Comparison of ENCODE assay signal across 8 cellular contexts in genomic region chr6:43054206-43054943, GRCh38. TPM values are rescaled to one million over a fixed set of nuclear protein-coding genes. Genes with fewer than 3 reads are reported as not detected.
DNase-seq lines count a peak whose midpoint lies in the region; ATAC-seq and TF ChIP-seq lines count a peak whose summit lies in the region.

No MANE protein-coding gene starts in this region.

- H3K4me1 ChIP-seq in esophagus squamous epithelium (peaks cover 4 to 49% (median 24%) of the 10 kb centered on the region in 3 donors), prostate gland (replicated peaks) (peaks cover 17% of the 10 kb centered on the region)

- H3K36me3 ChIP-seq in SK-N-MC (ENCODE audit: insufficient read depth, low read length) (peaks cover 34% of the 10 kb centered on the region; the same call in 1 of the 2 replicates), esophagus squamous epithelium (peaks cover 4 to 48% (median 6%) of the 10 kb centered on the region in 3 donors), prostate gland (peaks cover 0 to 6% of the 10 kb centered on the region in 2 donors)

- TF ChIP-seq CTCF in esophagus squamous epithelium (IDR thresholded peaks at IDR 0.05) (no peak), prostate gland (IDR thresholded peaks at IDR 0.05) (no peak)

- peak overlapping the region; percentile 77; the same call in 1 of the 2 replicates for H3K4me3 ChIP-seq in GM08714 (ENCODE audit: low read length)
- peak overlapping the region; percentile 86 for H3K4me3 ChIP-seq in SK-N-MC
- peak overlapping the region; percentile 71 to 95 (median 80) for H3K4me3 ChIP-seq in esophagus squamous epithelium
- H3K4me3 ChIP-seq in prostate gland, result peak overlapping the region; percentile 57 to 69

- H3K9me3 ChIP-seq in SK-N-MC (ENCODE audit: low read depth, low read length) (no peaks in the 10 kb centered on the region), esophagus squamous epithelium (no peaks in the 10 kb centered on the region), prostate gland (no peaks in the 10 kb centered on the region)

- peak overlapping the region; percentile 21 for H3K9ac ChIP-seq in SK-N-MC (ENCODE audit: insufficient read length)

- DNase-seq in SK-N-MC (ENCODE audit: low read depth, low spot score), result no peak
- no peak for DNase-seq in esophagus squamous epithelium (lab: John Stamatoyannopoulos, UW)
- DNase-seq in prostate gland (ENCODE audit: low spot score), result no peak
- no peak for DNase-seq in stimulated activated CD4-positive, alpha-beta T cell treated with anti-CD3 and anti-CD28 coated beads, Interleukin-12 subunit alpha, Interleukin-12 subunit beta, amount 100 ng/mL, for 4 hours
- no peak for DNase-seq in UCSD-AML1 (lab: John Stamatoyannopoulos, UW; ENCODE audit: unreplicated experiment)

- intact Hi-C loops in esophagus squamous epithelium (cut with DNase I), result no loop called here
- intact Hi-C loops in prostate gland (cut with DNase I), result no loop called here

- ATAC-seq in HG02884 (IDR thresholded peaks at IDR 0.05; ENCODE audit: unreplicated experiment) (no peak), HG02870 (IDR thresholded peaks at IDR 0.05; ENCODE audit: unreplicated experiment) (no peak)

- WGBS in esophagus squamous epithelium, 2 donors, result 60 to 65% methylated on average over 15 of the region's 17 CpGs
- WGBS in prostate gland, result 60% methylated on average over 17 of the region's 17 CpGs

- no peaks in the 10 kb centered on the region for H3K27me3 ChIP-seq in esophagus squamous epithelium
- H3K27me3 ChIP-seq in prostate gland (replicated peaks; ENCODE audit: insufficient read depth), result no peaks in the 10 kb centered on the region

- TF ChIP-seq POLR2A in esophagus squamous epithelium (IDR thresholded peaks at IDR 0.05), result no peak
- no peak for TF ChIP-seq POLR2A in prostate gland (IDR thresholded peaks at IDR 0.05)

- H3K27ac ChIP-seq in SK-N-MC (peak overlapping the region; percentile 83), esophagus squamous epithelium (peak overlapping the region; percentile 95 to 97 (median 96)), prostate gland (peak overlapping the region; percentile 80 to 86)

RNA-seq across cellular contexts. Expression of gene CUL7, which starts 0.7 kb away (rescaled TPM):
- total RNA-seq in esophagus squamous epithelium, result 10 to 100 TPM in 1 of 4 donors, 1 to 10 TPM in 3; 6.5 to 10.8 (median 8.0) TPM
- total RNA-seq in prostate gland, result 10 to 100 TPM; 18.6 to 30.4 TPM

RNA-seq across cellular contexts. Expression of gene MRPL2, which starts 4.9 kb away (rescaled TPM):
- total RNA-seq in esophagus squamous epithelium (10 to 100 TPM; 23.3 to 29.1 (median 24.5) TPM), prostate gland (10 to 100 TPM; 19.1 to 52.3 TPM)

RNA-seq across cellular contexts. Expression of gene KLC4, which starts 5.1 kb away (rescaled TPM):
- 10 to 100 TPM in 2 of 4 donors, 1 to 10 TPM in 2; 4.5 to 15.8 (median 9.4) TPM for total RNA-seq in esophagus squamous epithelium
- total RNA-seq in prostate gland, result 10 to 100 TPM; 27.3 to 41.2 TPM

RNA-seq across cellular contexts. Expression of gene PTK7, which starts 21.7 kb away (rescaled TPM):
- total RNA-seq in esophagus squamous epithelium (10 to 100 TPM; 30.6 to 44.1 (median 36.7) TPM), prostate gland (10 to 100 TPM; 83.3 to 85.2 TPM)

RNA-seq across cellular contexts. Expression of gene RRP36, which starts 33.0 kb away (rescaled TPM):
- total RNA-seq in esophagus squamous epithelium, result 10 to 100 TPM; 52.5 to 66.4 (median 65.4) TPM
- total RNA-seq in prostate gland, result 10 to 100 TPM; 45.1 to 50.8 TPM
